Comparison of ENCODE assay signal across 1 cellular context in genomic region chr17:55726440-55726839, GRCh38.
TF ChIP-seq lines count a peak whose summit lies in the region.

No MANE protein-coding gene starts in this region.

TF ChIP-seq in IMR-90, 13 proteins besides CTCF, POLR2A, EP300 and RAD21 (continued from another document):
- no peak for TF ChIP-seq BHLHE40 (IDR thresholded peaks at IDR 0.05; ENCODE audit: low read depth, low read length)
